20 cellular contexts compared by ENCODE assay signal in the genomic region with DNA sequence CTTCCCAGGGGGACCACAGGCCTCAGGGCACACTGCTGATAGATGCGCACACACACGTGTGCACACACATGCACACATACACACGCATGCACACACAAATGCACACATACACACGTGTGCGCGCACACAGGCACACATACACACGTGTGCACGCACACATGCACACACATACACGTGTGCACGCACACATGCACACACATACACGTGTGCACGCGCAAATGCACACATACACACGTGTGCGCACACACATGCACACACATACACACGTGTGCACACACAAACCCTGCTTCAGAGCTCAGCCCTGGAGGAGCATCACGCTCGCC.
DNase-seq lines count a peak whose midpoint lies in the region; ATAC-seq, FAIRE-seq and TF ChIP-seq lines count a peak whose summit lies in the region.
"Had no signal": no experiment of that assay in that cellular context is flagged by ENCODE, and none has a peak within 500 bp of the region (broad histone marks: within the 10 kb centered on the region; RNA-seq: fewer than 3 reads in every experiment).

No MANE protein-coding gene starts in this region.

- H3K4me3 ChIP-seq in HEK293 (ENCODE audit: low read depth, low read length) (no peak overlapping the region), bronchial epithelial cell (ENCODE audit: low read depth, low read length) (no peak overlapping the region), mesenchymal stem cell (ENCODE audit: insufficient read depth in 1 of 2, low read depth in 1 of 2, low read length in 2 of 2) (no peak overlapping the region), spleen (no peak overlapping the region)

- H2BK5ac ChIP-seq in mesenchymal stem cell (ENCODE audit: low read depth, low read length, poor library complexity, severe bottlenecking), result no peak overlapping the region

- no peaks in the 10 kb centered on the region for H3K79me1 ChIP-seq in mesenchymal stem cell (replicated peaks; ENCODE audit: low read length, poor library complexity, severe bottlenecking)

- TF ChIP-seq POLR2A in spleen (IDR thresholded peaks at IDR 0.05), result no peak
- TF ChIP-seq POLR2A in H54 (IDR thresholded peaks at IDR 0.05; ENCODE audit: low read depth, low read length), result no peak

- intact Hi-C loops in spleen (cut with DNase I; ENCODE audit: low total_unique reads), result no loop called here
- intact Hi-C loops in activated CD4-positive, alpha-beta T cell treated with anti-CD3 and anti-CD28 coated beads, Interleukin-2, amount 10 ng/mL, durations not matched to agents 24 days and 14 days (cut with micrococcal nuclease), result no loop called here

- no peaks in the 10 kb centered on the region for H3K27me3 Mint-ChIP-seq in activated CD4-positive, alpha-beta T cell treated with anti-CD3 and anti-CD28 coated beads, Interleukin-2, amount 10 ng/mL, durations not matched to agents 24 days and 14 days

- TF ChIP-seq CTCF in HEK293 (tag by site-specific recombination; IDR thresholded peaks at IDR 0.05) (no peak), bronchial epithelial cell (IDR thresholded peaks at IDR 0.05; ENCODE audit: insufficient read depth, low read length, severe bottlenecking) (no peak), spleen (IDR thresholded peaks at IDR 0.05 in 8 of 11, conservative IDR thresholded peaks at IDR 0.05 in 3 of 11) (no peak)

- no peaks in the 10 kb centered on the region for H3K4me1 ChIP-seq in HEK293 (ENCODE audit: control insufficient read depth, insufficient read depth, low read length)
- H3K4me1 ChIP-seq in mesenchymal stem cell (ENCODE audit: control insufficient read depth, insufficient read depth, low read depth, low read length), result peaks cover 5% of the 10 kb centered on the region
- H3K4me1 ChIP-seq in spleen, result no peaks in the 10 kb centered on the region

- no peak for ATAC-seq in HG03354 (IDR thresholded peaks at IDR 0.05; ENCODE audit: poor library complexity, severe bottlenecking, unreplicated experiment)

- no peaks in the 10 kb centered on the region for H3K4me1 Mint-ChIP-seq in activated CD4-positive, alpha-beta T cell treated with anti-CD3 and anti-CD28 coated beads, Interleukin-2, amount 10 ng/mL, durations not matched to agents 24 days and 14 days
- H3K4me1 Mint-ChIP-seq: CD14-positive monocyte; CD8-positive, alpha-beta memory T cell had no signal

- no peaks in the 10 kb centered on the region for H3K27me3 ChIP-seq in bronchial epithelial cell (ENCODE audit: control insufficient read depth, insufficient read depth, low read length)
- peaks cover 4 to 58% of the 10 kb centered on the region in 2 experiments for H3K27me3 ChIP-seq in mesenchymal stem cell (ENCODE audit: control insufficient read depth in 1 of 2, insufficient read depth in 1 of 2, low read length in 2 of 2)
- peaks cover 0 to 57% (median 0%) of the 10 kb centered on the region in 7 donors for H3K27me3 ChIP-seq in spleen (replicated peaks in 1 of 7)

- no peak overlapping the region for H3K9ac ChIP-seq in mesenchymal stem cell (ENCODE audit: low read length)
- H3K9ac ChIP-seq: KMS-11 had no signal

- no peak overlapping the region for H3K4me3 Mint-ChIP-seq in activated CD4-positive, alpha-beta T cell treated with anti-CD3 and anti-CD28 coated beads, Interleukin-2, amount 10 ng/mL, durations not matched to agents 24 days and 14 days
- H3K4me3 Mint-ChIP-seq: CD14-positive monocyte; CD8-positive, alpha-beta memory T cell had no signal

- H3K18ac ChIP-seq in mesenchymal stem cell (ENCODE audit: low read depth in 1 of 2, low read length in 2 of 2), result no peak overlapping the region

- no peaks in the 10 kb centered on the region for H3K36me3 Mint-ChIP-seq in activated CD4-positive, alpha-beta T cell treated with anti-CD3 and anti-CD28 coated beads, Interleukin-2, amount 10 ng/mL, durations not matched to agents 24 days and 14 days (ENCODE audit: low read depth)
- H3K36me3 Mint-ChIP-seq: CD14-positive monocyte; CD8-positive, alpha-beta memory T cell had no signal

- no peak overlapping the region for H3K23ac ChIP-seq in mesenchymal stem cell (ENCODE audit: low read length in 2 of 2)

- POLR2A ChIA-PET in HEK293 (lab: Yijun Ruan, JAX), result no interaction called here

- H3K27ac ChIP-seq in HEK293 (ENCODE audit: extremely low read depth, low read depth, low read length) (no peak overlapping the region), mesenchymal stem cell (ENCODE audit: low read length, poor library complexity, severe bottlenecking) (no peak overlapping the region), spleen (no peak overlapping the region)
- H3K27ac ChIP-seq: KMS-11 had no signal

- no peak overlapping the region for H2AFZ ChIP-seq in mesenchymal stem cell (ENCODE audit: low read depth, low read length)

- CTCF ChIA-PET in HEK293 (lab: Yijun Ruan, JAX), result no interaction called here

- DNase-seq in bronchial epithelial cell (ENCODE audit: low read depth) (no peak), mesenchymal stem cell (no peak), spleen (peak; percentile 60), H54 (ENCODE audit: insufficient read length, low spot score) (no peak)
- no peak for DNase-seq in activated CD4-positive, alpha-beta T cell treated with anti-CD3 and anti-CD28 coated beads, Interleukin-2, amount 10 ng/mL, durations not matched to agents 24 days and 14 days
- DNase-seq: DMS79 treated with DMSO at 0.1 percent for 48 hours, GF-D8, H7, MM.1S, NCI-H2029 treated with DMSO at 0.1 percent for 48 hours, NCI-H2227 treated with DMSO at 0.1 percent for 48 hours, NCI-H526 treated with DMSO at 0.1 percent for 48 hours, RPMI8226, SHP77 treated with DMSO at 0.1 percent for 48 hours had no signal

- peak; percentile 97 for FAIRE-seq in bronchial epithelial cell (lab: Jason Lieb, UNC)
- FAIRE-seq in H54 (lab: Jason Lieb, UNC), result no peak
- FAIRE-seq: GM19239 had no signal

- no peak overlapping the region for H3K27ac Mint-ChIP-seq in activated CD4-positive, alpha-beta T cell treated with anti-CD3 and anti-CD28 coated beads, Interleukin-2, amount 10 ng/mL, durations not matched to agents 24 days and 14 days
- H3K27ac Mint-ChIP-seq: CD14-positive monocyte; CD8-positive, alpha-beta memory T cell had no signal

- H3K9me3 Mint-ChIP-seq in activated CD4-positive, alpha-beta T cell treated with anti-CD3 and anti-CD28 coated beads, Interleukin-2, amount 10 ng/mL, durations not matched to agents 24 days and 14 days, result no peaks in the 10 kb centered on the region
- H3K9me3 Mint-ChIP-seq: CD8-positive, alpha-beta memory T cell had no signal

- H3K9me3 ChIP-seq in HEK293 (ENCODE audit: control insufficient read depth, insufficient read depth, low read depth, low read length) (no peaks in the 10 kb centered on the region), mesenchymal stem cell (ENCODE audit: control insufficient read depth, low read length) (no peaks in the 10 kb centered on the region), spleen (no peaks in the 10 kb centered on the region)

- peak overlapping the region; percentile 66 for H4K91ac ChIP-seq in mesenchymal stem cell (ENCODE audit: low read length)

- H2BK120ac ChIP-seq in mesenchymal stem cell (ENCODE audit: low read depth, low read length), result no peak overlapping the region

- H3K4ac ChIP-seq in mesenchymal stem cell (ENCODE audit: low read depth in 1 of 2, low read length in 2 of 2), result no peak overlapping the region

- H3K36me3 ChIP-seq in HEK293 (ENCODE audit: control insufficient read depth in 2 of 2, insufficient read depth in 1 of 2, low read length in 2 of 2) (no peaks in the 10 kb centered on the region), bronchial epithelial cell (ENCODE audit: control insufficient read depth, insufficient read depth, low read length) (no peaks in the 10 kb centered on the region), mesenchymal stem cell (ENCODE audit: control insufficient read depth in 1 of 2, insufficient read depth in 2 of 2, low read depth in 1 of 2, low read length in 2 of 2) (no peaks in the 10 kb centered on the region), spleen (no peaks in the 10 kb centered on the region)

- no peak overlapping the region for H2AK5ac ChIP-seq in mesenchymal stem cell (ENCODE audit: low read length, severe bottlenecking)

- no peak overlapping the region for H4K8ac ChIP-seq in mesenchymal stem cell (ENCODE audit: low read length)

- peak overlapping the region in 1 of 2 experiments; percentile 6 for H3K14ac ChIP-seq in mesenchymal stem cell (ENCODE audit: low read length in 2 of 2)

- no peak overlapping the region for H3K4me2 ChIP-seq in mesenchymal stem cell (ENCODE audit: low read length, poor library complexity, severe bottlenecking)
- H3K4me2 ChIP-seq: KMS-11 had no signal

- no peak overlapping the region for H2BK12ac ChIP-seq in mesenchymal stem cell (ENCODE audit: low read length in 2 of 2)

- H2BK15ac ChIP-seq in mesenchymal stem cell (ENCODE audit: low read depth, poor library complexity, severe bottlenecking), result no peak overlapping the region

- WGBS in mesenchymal stem cell, result 96% methylated on average over 18 of the region's 18 CpGs
- 88 to 97% (median 94%) methylated on average over 18 of the region's 18 CpGs for WGBS in spleen, 5 donors

TF ChIP-seq in HEK293, 187 proteins besides CTCF, POLR2A, EP300 and RAD21:
- TF ChIP-seq ZNF629 (tag by site-specific recombination; IDR thresholded peaks at IDR 0.05), result no peak
- TF ChIP-seq, protein P1, sequence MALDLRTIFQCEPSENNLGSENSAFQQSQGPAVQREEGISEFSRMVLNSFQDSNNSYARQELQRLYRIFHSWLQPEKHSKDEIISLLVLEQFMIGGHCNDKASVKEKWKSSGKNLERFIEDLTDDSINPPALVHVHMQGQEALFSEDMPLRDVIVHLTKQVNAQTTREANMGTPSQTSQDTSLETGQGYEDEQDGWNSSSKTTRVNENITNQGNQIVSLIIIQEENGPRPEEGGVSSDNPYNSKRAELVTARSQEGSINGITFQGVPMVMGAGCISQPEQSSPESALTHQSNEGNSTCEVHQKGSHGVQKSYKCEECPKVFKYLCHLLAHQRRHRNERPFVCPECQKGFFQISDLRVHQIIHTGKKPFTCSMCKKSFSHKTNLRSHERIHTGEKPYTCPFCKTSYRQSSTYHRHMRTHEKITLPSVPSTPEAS (tag by site-specific recombination; IDR thresholded peaks at IDR 0.05), result peak; percentile 78
TF ChIP-seq in HEK293: peak in this region for 1.
